14 cellular contexts compared by ENCODE assay signal in genomic region chr2:65319674-65320041, GRCh38.
DNase-seq lines count a peak whose midpoint lies in the region; ATAC-seq, FAIRE-seq and TF ChIP-seq lines count a peak whose summit lies in the region.
"Had no signal": no experiment of that assay in that cellular context is flagged by ENCODE, and none has a peak within 500 bp of the region (broad histone marks: within the 10 kb centered on the region; RNA-seq: fewer than 3 reads in every experiment).

No MANE protein-coding gene starts in this region.

- H4K20me1 ChIP-seq in GM12878 (ENCODE audit: control insufficient read depth, insufficient read depth) (no peaks in the 10 kb centered on the region), osteoblast (ENCODE audit: insufficient read depth, low read length) (peaks cover 3% of the 10 kb centered on the region)

- no peak overlapping the region for H3K9ac ChIP-seq in GM12878 (ENCODE audit: control insufficient read depth, insufficient read depth, low read length)
- H3K9ac ChIP-seq: BLaER1 treated with 17β-estradiol and CSF1 and Interleukin-3, amounts not matched to agents 10 nM and 100 nM had no signal

- H3K9me3 Mint-ChIP-seq in CD8-positive, alpha-beta memory T cell: no peaks in the 10 kb centered on the region
- H3K9me3 Mint-ChIP-seq: activated T-cell treated with anti-CD3 and anti-CD28 coated beads, Interleukin-2, amount 50 U/mL, for 4 hours; dendritic cell treated with granulocyte-macrophage colony-stimulating factor and Interleukin-4, amounts not matched to agents 40 ng/mL and 50 ng/mL, for 4 days had no signal

- H3K27ac Mint-ChIP-seq in CD8-positive, alpha-beta memory T cell: peak overlapping the region in 6 of 8 donors; percentile 21 to 93 (median 88)
- H3K27ac Mint-ChIP-seq: dendritic cell treated with granulocyte-macrophage colony-stimulating factor and Interleukin-4, amounts not matched to agents 40 ng/mL and 50 ng/mL, for 4 days had no signal

- no peaks in the 10 kb centered on the region for H3K79me2 ChIP-seq in GM12878 (ENCODE audit: control insufficient read depth, insufficient read depth, low read length)
- peaks cover 29% of the 10 kb centered on the region for H3K79me2 ChIP-seq in osteoblast (ENCODE audit: insufficient read depth, low read length)

- intact Hi-C loops in GM12878 (cut with micrococcal nuclease; ENCODE audit: unreplicated experiment): loop anchor here (2.0 to 5.0 kb wide), 2 partner anchors 69 to 118 kb away; no protein-coding TSS in a partner anchor

- WGBS in GM12878 (ENCODE audit: insufficient coverage, insufficient replicate concordance, low lambda C conversion rate, missing lambda C conversion rate): 53% methylated on average over 1 of the region's 1 CpG

- TF ChIP-seq EP300 in GM12878 (IDR thresholded peaks at IDR 0.05; ENCODE audit: borderline replicate concordance in 1 of 2, control insufficient read depth in 1 of 2, low read depth in 2 of 2, low read length in 2 of 2): no peak

- H3K4me1 ChIP-seq in CD8-positive, alpha-beta memory T cell (ENCODE audit: insufficient read depth, low read length): no peaks in the 10 kb centered on the region
- H3K4me1 ChIP-seq in GM12878 (ENCODE audit: control insufficient read depth, insufficient read depth, low read length) (peaks cover 36% of the 10 kb centered on the region), osteoblast (ENCODE audit: insufficient read depth, low read length) (peaks cover 31% of the 10 kb centered on the region)

- no peak overlapping the region for H3K4me3 ChIP-seq in CD8-positive, alpha-beta memory T cell (ENCODE audit: low read length)
- H3K4me3 ChIP-seq in GM12878 (no peak overlapping the region), osteoblast (ENCODE audit: insufficient read depth, low read length) (no peak overlapping the region)
- H3K4me3 ChIP-seq: BLaER1 treated with 17β-estradiol and CSF1 and Interleukin-3, amounts not matched to agents 10 nM and 100 nM had no signal

- no peak overlapping the region for H2AFZ ChIP-seq in GM12878 (ENCODE audit: control insufficient read depth, low read depth, low read length)
- H2AFZ ChIP-seq in osteoblast (ENCODE audit: low read length): no peak overlapping the region

- H3K27me3 Mint-ChIP-seq in CD8-positive, alpha-beta memory T cell: no peaks in the 10 kb centered on the region
- H3K27me3 Mint-ChIP-seq: dendritic cell treated with granulocyte-macrophage colony-stimulating factor and Interleukin-4, amounts not matched to agents 40 ng/mL and 50 ng/mL, for 4 days had no signal

- ATAC-seq in HG02852 (IDR thresholded peaks at IDR 0.05; ENCODE audit: unreplicated experiment) (peak; percentile 1), GM12878 (no peak), HG03025 (IDR thresholded peaks at IDR 0.05; ENCODE audit: low FRiP score, unreplicated experiment) (no peak), GM21515 (IDR thresholded peaks at IDR 0.05; ENCODE audit: unreplicated experiment) (no peak), HG03565 (IDR thresholded peaks at IDR 0.05; ENCODE audit: unreplicated experiment) (no peak)

- no peak overlapping the region for H3K4me3 Mint-ChIP-seq in CD8-positive, alpha-beta memory T cell
- H3K4me3 Mint-ChIP-seq: activated T-cell treated with anti-CD3 and anti-CD28 coated beads, Interleukin-2, amount 50 U/mL, for 4 hours; dendritic cell treated with granulocyte-macrophage colony-stimulating factor and Interleukin-4, amounts not matched to agents 40 ng/mL and 50 ng/mL, for 4 days had no signal

- BruUV-seq in GM12878 (replicated peaks; lab: Mats Ljungman, UMichigan): no TSS peak

- TF ChIP-seq POLR2A in GM12878 (IDR thresholded peaks at IDR 0.05; ENCODE audit: low read depth, low read length): no peak

- H3K9me3 ChIP-seq in CD8-positive, alpha-beta memory T cell (ENCODE audit: low read length): no peaks in the 10 kb centered on the region
- H3K9me3 ChIP-seq in GM12878 (replicated peaks; ENCODE audit: control insufficient read depth, insufficient read depth, low read length) (peaks cover 9% of the 10 kb centered on the region), osteoblast (ENCODE audit: low read depth, low read length) (no peaks in the 10 kb centered on the region)

- no peak for DNase-seq in CD8-positive, alpha-beta memory T cell
- DNase-seq in GM12878 (ENCODE audit: low read depth, low spot score) (no peak), osteoblast (ENCODE audit: insufficient read length, low spot score, missing footprints) (no peak)
- DNase-seq: activated T-cell treated with anti-CD3 and anti-CD28 coated beads, Interleukin-2, amount 50 U/mL, for 4 hours; anterior cingulate cortex; DND-41; stimulated activated CD4-positive, alpha-beta T cell treated with anti-CD3 and anti-CD28 coated beads, Interleukin-12 subunit alpha, Interleukin-12 subunit beta, amount 100 ng/mL, for 4 hours had no signal

- in situ Hi-C loops in GM12878 (cut with MboI): no loop called here

- peak; percentile 52 for FAIRE-seq in GM12878 (lab: Jason Lieb, UNC)

- SMC1A ChIA-PET in GM12878 (lab: Charles Lee; ENCODE audit: uncharacterized antibody, unreplicated experiment): interaction anchor here (0.6 to 3.0 kb wide), 20 partner anchors 10 to 171 kb away, joined by 3 to 29 read pairs (median 5); no protein-coding TSS in a partner anchor

- H3K36me3 Mint-ChIP-seq in CD8-positive, alpha-beta memory T cell: no peaks in the 10 kb centered on the region

- CTCF ChIA-PET in CD8-positive, alpha-beta memory T cell (lab: Charles Lee): no interaction called here
- CTCF ChIA-PET in GM12878 (lab: Yijun Ruan, JAX): interaction anchor here (1.0 to 1.9 kb wide), 6 partner anchors 17 to 112 kb away, joined by 3 to 10 read pairs (median 4); partner anchors contain the start of gene SPRED2

- H3K27ac ChIP-seq in CD8-positive, alpha-beta memory T cell (ENCODE audit: low read depth, low read length): no peak overlapping the region
- no peak overlapping the region for H3K27ac ChIP-seq in GM12878 (ENCODE audit: control insufficient read depth, insufficient read depth)
- peak overlapping the region; percentile 96 for H3K27ac ChIP-seq in osteoblast (ENCODE audit: low read depth, low read length)
- H3K27ac ChIP-seq: BLaER1 treated with 17β-estradiol and CSF1 and Interleukin-3, amounts not matched to agents 10 nM and 100 nM; VCaP had no signal

- TF ChIP-seq CTCF in GM12878 (IDR thresholded peaks at IDR 0.05 in 2 of 3, conservative IDR thresholded peaks at IDR 0.05 in 1 of 3; ENCODE audit: control insufficient read depth in 2 of 3, extremely low read depth in 1 of 3, insufficient read depth in 1 of 3, low read depth in 3 of 3, low read length in 3 of 3): no peak
- no peak for TF ChIP-seq CTCF in osteoblast (IDR thresholded peaks at IDR 0.05; ENCODE audit: extremely low read depth, low read depth, low read length)

- no peaks in the 10 kb centered on the region for H3K36me3 ChIP-seq in CD8-positive, alpha-beta memory T cell (ENCODE audit: insufficient read depth, low read length)
- H3K36me3 ChIP-seq in GM12878 (ENCODE audit: control insufficient read depth in 2 of 2, insufficient read depth in 2 of 2, low read length in 1 of 2) (no peaks in the 10 kb centered on the region; a peak in 1 of 4 replicates), osteoblast (ENCODE audit: insufficient read depth, low read length) (peaks cover 25% of the 10 kb centered on the region)

- H3K27me3 ChIP-seq in CD8-positive, alpha-beta memory T cell (ENCODE audit: insufficient read depth, low read length, poor library complexity, severe bottlenecking): no peaks in the 10 kb centered on the region
- H3K27me3 ChIP-seq in GM12878 (replicated peaks in 1 of 2; ENCODE audit: control insufficient read depth in 2 of 2, insufficient read depth in 2 of 2, low read length in 1 of 2): no peaks in the 10 kb centered on the region
- no peaks in the 10 kb centered on the region for H3K27me3 ChIP-seq in osteoblast (ENCODE audit: insufficient read depth, low read length)
- H3K27me3 ChIP-seq: BLaER1 treated with 17β-estradiol and CSF1 and Interleukin-3, amounts not matched to agents 10 nM and 100 nM had no signal

- TF ChIP-seq RAD21 in GM12878 (IDR thresholded peaks at IDR 0.05; ENCODE audit: insufficient read depth, low read depth, low read length): no peak

- peaks cover 12 to 16% (median 12%) of the 10 kb centered on the region in 3 donors for H3K4me1 Mint-ChIP-seq in CD8-positive, alpha-beta memory T cell

- H3K4me2 ChIP-seq in GM12878 (ENCODE audit: control insufficient read depth, insufficient read depth) (no peak overlapping the region), osteoblast (ENCODE audit: insufficient read depth, low read length) (peak overlapping the region; percentile 70)
- H3K4me2 ChIP-seq: BLaER1 treated with 17β-estradiol and CSF1 and Interleukin-3, amounts not matched to agents 10 nM and 100 nM had no signal

- RAD21 ChIA-PET in GM12878 (lab: Charles Lee; ENCODE audit: unreplicated experiment): interaction anchor here (0.7 to 3.8 kb wide), 12 partner anchors 19 to 255 kb away, joined by 3 to 17 read pairs (median 4); no protein-coding TSS in a partner anchor

- POLR2A ChIA-PET in CD8-positive, alpha-beta memory T cell (lab: Charles Lee): no interaction called here
- POLR2A ChIA-PET in GM12878 (lab: Charles Lee): interaction anchor here (0.6 to 1.5 kb wide), 4 partner anchors 12 to 56 kb away, joined by 3 to 10 read pairs (median 4); no protein-coding TSS in a partner anchor

TF ChIP-seq in GM12878, 131 proteins besides CTCF, POLR2A, EP300 and RAD21 (continues in another document):
- TF ChIP-seq KAT2A (conservative IDR thresholded peaks at IDR 0.05; ENCODE audit: control insufficient read depth, low read depth, low read length) (no peak), IKZF2 (IDR thresholded peaks at IDR 0.05) (no peak), NR2C2 (IDR thresholded peaks at IDR 0.05; ENCODE audit: borderline replicate concordance, control insufficient read depth, insufficient read length, low read depth) (no peak), HDGF (IDR thresholded peaks at IDR 0.05) (no peak), SMAD1 (IDR thresholded peaks at IDR 0.05; ENCODE audit: low read depth, partially characterized antibody) (no peak)
- TF ChIP-seq, protein P1, sequence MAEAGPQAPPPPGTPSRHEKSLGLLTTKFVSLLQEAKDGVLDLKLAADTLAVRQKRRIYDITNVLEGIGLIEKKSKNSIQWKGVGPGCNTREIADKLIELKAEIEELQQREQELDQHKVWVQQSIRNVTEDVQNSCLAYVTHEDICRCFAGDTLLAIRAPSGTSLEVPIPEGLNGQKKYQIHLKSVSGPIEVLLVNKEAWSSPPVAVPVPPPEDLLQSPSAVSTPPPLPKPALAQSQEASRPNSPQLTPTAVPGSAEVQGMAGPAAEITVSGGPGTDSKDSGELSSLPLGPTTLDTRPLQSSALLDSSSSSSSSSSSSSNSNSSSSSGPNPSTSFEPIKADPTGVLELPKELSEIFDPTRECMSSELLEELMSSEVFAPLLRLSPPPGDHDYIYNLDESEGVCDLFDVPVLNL (IDR thresholded peaks at IDR 0.05; ENCODE audit: low read depth, low read length): no peak
